Comparison of ENCODE assay signal across 8 cellular contexts in genomic region chr7:144178380-144179164, GRCh38. TPM values are rescaled to one million over a fixed set of nuclear protein-coding genes. Genes with fewer than 3 reads are reported as not detected.
DNase-seq lines count a peak whose midpoint lies in the region; ATAC-seq, FAIRE-seq and TF ChIP-seq lines count a peak whose summit lies in the region.
"Not testable (repeated sequence)": the region's sequence is repeated elsewhere in the genome, so short reads cannot be mapped to it uniquely, and the experiment has no call there.

No MANE protein-coding gene starts in this region.

- not testable (repeated sequence) for H3K4me1 ChIP-seq in endothelial cell of umbilical vein (ENCODE audit: control insufficient read depth, extremely low read depth, insufficient read depth, low read length); lower lobe of right lung

- not testable (repeated sequence) for H3K9me3 Mint-ChIP-seq in activated CD8-positive, alpha-beta T cell treated with anti-CD3 and anti-CD28 coated beads, Interleukin-2, amount 10 ng/mL, durations not matched to agents 7 days and 5 days (ENCODE audit: insufficient read depth); stimulated activated naive CD8-positive, alpha-beta T cell treated with anti-CD3 and anti-CD28 coated beads, Interleukin-15, amount 100 ng/mL, for 72 hours

- CTCF ChIA-PET in activated CD8-positive, alpha-beta T cell treated with anti-CD3 and anti-CD28 coated beads, Interleukin-2, amount 10 ng/mL, durations not matched to agents 7 days and 5 days (lab: Charles Lee): interaction anchor here (1.1 to 1.6 kb wide), 2 partner anchors 213 to 215 kb away, joined by 5 to 7 read pairs; no protein-coding TSS in a partner anchor
- CTCF ChIA-PET in endothelial cell of umbilical vein (lab: Charles Lee): interaction anchor here (1.5 to 3.2 kb wide), 2 partner anchors 213 to 218 kb away, joined by 5 to 19 read pairs; no protein-coding TSS in a partner anchor

- BruUV-seq in endothelial cell of umbilical vein (replicated peaks; lab: Mats Ljungman, UMichigan): not testable (repeated sequence)

- dilution Hi-C loops in endothelial cell of umbilical vein (cut with MboI; ENCODE audit: extremely low pct_ligation_motif_present, low sequenced_read_pairs): not testable (repeated sequence)

- not testable (repeated sequence) for H3K9me3 ChIP-seq in endothelial cell of umbilical vein (replicated peaks; ENCODE audit: control insufficient read depth, insufficient read depth, low read length); lower lobe of right lung

- H3K36me3 ChIP-seq in endothelial cell of umbilical vein (ENCODE audit: control insufficient read depth in 2 of 2, extremely low read depth in 1 of 2, insufficient read depth in 2 of 2, low read length in 2 of 2); lower lobe of right lung: not testable (repeated sequence)

- H3K27ac ChIP-seq in endothelial cell of umbilical vein (ENCODE audit: insufficient read depth, low read depth, low read length); lower lobe of right lung: not testable (repeated sequence)

- POLR2A ChIA-PET in activated CD8-positive, alpha-beta T cell treated with anti-CD3 and anti-CD28 coated beads, Interleukin-2, amount 10 ng/mL, durations not matched to agents 7 days and 5 days (lab: Charles Lee); endothelial cell of umbilical vein (lab: Charles Lee): not testable (repeated sequence)

- H3K4me1 Mint-ChIP-seq in activated CD8-positive, alpha-beta T cell treated with anti-CD3 and anti-CD28 coated beads, Interleukin-2, amount 10 ng/mL, durations not matched to agents 7 days and 5 days (ENCODE audit: low read depth); stimulated activated naive CD8-positive, alpha-beta T cell treated with anti-CD3 and anti-CD28 coated beads, Interleukin-15, amount 100 ng/mL, for 72 hours: not testable (repeated sequence)

- not testable (repeated sequence) for H2AFZ ChIP-seq in endothelial cell of umbilical vein (ENCODE audit: low read depth, low read length)

- H3K27me3 ChIP-seq in endothelial cell of umbilical vein (ENCODE audit: control insufficient read depth in 2 of 2, insufficient read depth in 2 of 2, low read length in 2 of 2); lower lobe of right lung (ENCODE audit: low read depth): not testable (repeated sequence)

- not testable (repeated sequence) for H4K20me1 ChIP-seq in endothelial cell of umbilical vein (replicated peaks; ENCODE audit: control insufficient read depth, extremely low read depth, insufficient read depth, low read length)

- not testable (repeated sequence) for H3K4me3 Mint-ChIP-seq in activated CD8-positive, alpha-beta T cell treated with anti-CD3 and anti-CD28 coated beads, Interleukin-2, amount 10 ng/mL, durations not matched to agents 7 days and 5 days; stimulated activated naive CD8-positive, alpha-beta T cell treated with anti-CD3 and anti-CD28 coated beads, Interleukin-15, amount 100 ng/mL, for 72 hours

- peak; percentile 4 for FAIRE-seq in endothelial cell of umbilical vein (lab: Jason Lieb, UNC)

- H3K27me3 Mint-ChIP-seq in activated CD8-positive, alpha-beta T cell treated with anti-CD3 and anti-CD28 coated beads, Interleukin-2, amount 10 ng/mL, durations not matched to agents 7 days and 5 days (ENCODE audit: low read depth): peaks cover 11% of the 10 kb centered on the region
- H3K27me3 Mint-ChIP-seq in stimulated activated naive CD8-positive, alpha-beta T cell treated with anti-CD3 and anti-CD28 coated beads, Interleukin-15, amount 100 ng/mL, for 72 hours: peaks cover 17% of the 10 kb centered on the region

- DNase-seq in EH (ENCODE audit: low read depth): peak; percentile 33
- peak; percentile 4 for DNase-seq in NCI-H1694 treated with DMSO at 0.1 percent for 48 hours (lab: John Stamatoyannopoulos, UW)
- peak; percentile 51 for DNase-seq in activated CD8-positive, alpha-beta T cell treated with anti-CD3 and anti-CD28 coated beads, Interleukin-2, amount 10 ng/mL, durations not matched to agents 7 days and 5 days
- not testable (repeated sequence) for DNase-seq in endothelial cell of umbilical vein (ENCODE audit: low read depth, low spot score); lower lobe of right lung
- DNase-seq in stimulated activated naive CD8-positive, alpha-beta T cell treated with anti-CD3 and anti-CD28 coated beads, Interleukin-15, amount 100 ng/mL, for 72 hours: peak; percentile 23 to 25

- H3K79me2 ChIP-seq in endothelial cell of umbilical vein (ENCODE audit: control insufficient read depth, insufficient read depth, low read length): not testable (repeated sequence)

- H3K36me3 Mint-ChIP-seq in activated CD8-positive, alpha-beta T cell treated with anti-CD3 and anti-CD28 coated beads, Interleukin-2, amount 10 ng/mL, durations not matched to agents 7 days and 5 days (ENCODE audit: low read depth): not testable (repeated sequence)

- not testable (repeated sequence) for H3K9ac ChIP-seq in endothelial cell of umbilical vein (replicated peaks; ENCODE audit: extremely low read depth, insufficient read depth, low read length)

- H3K4me3 ChIP-seq in endothelial cell of umbilical vein (replicated peaks in 1 of 3; ENCODE audit: insufficient read depth in 1 of 3, low read depth in 1 of 3, low read length in 3 of 3); lower lobe of right lung: not testable (repeated sequence)

- H3K27ac Mint-ChIP-seq in activated CD8-positive, alpha-beta T cell treated with anti-CD3 and anti-CD28 coated beads, Interleukin-2, amount 10 ng/mL, durations not matched to agents 7 days and 5 days; stimulated activated naive CD8-positive, alpha-beta T cell treated with anti-CD3 and anti-CD28 coated beads, Interleukin-15, amount 100 ng/mL, for 72 hours: not testable (repeated sequence)

- ATAC-seq in GM19467 (IDR thresholded peaks at IDR 0.05; ENCODE audit: unreplicated experiment) (peak; percentile 97), HG03064 (IDR thresholded peaks at IDR 0.05; ENCODE audit: low read depth, unreplicated experiment) (peak; percentile 98), lower lobe of right lung (peak; percentile 75 to 90)
- peak; percentile 98 for ATAC-seq in activated CD8-positive, alpha-beta T cell treated with anti-CD3 and anti-CD28 coated beads, Interleukin-2, amount 10 ng/mL, durations not matched to agents 7 days and 5 days
- ATAC-seq in stimulated activated naive CD8-positive, alpha-beta T cell treated with anti-CD3 and anti-CD28 coated beads, Interleukin-15, amount 100 ng/mL, for 72 hours: peak; percentile 93

- TF ChIP-seq CTCF in endothelial cell of umbilical vein (IDR thresholded peaks at IDR 0.05; ENCODE audit: extremely low read depth in 1 of 2, insufficient read depth in 1 of 2, low read depth in 1 of 2, low read length in 2 of 2) (peak in 1 of 2 donors; percentile 36), lower lobe of right lung (IDR thresholded peaks at IDR 0.05) (peak; percentile 42)

- H3K9me1 ChIP-seq in endothelial cell of umbilical vein (replicated peaks; ENCODE audit: control insufficient read depth, extremely low read depth, insufficient read depth, low read length): not testable (repeated sequence)

- H3K4me2 ChIP-seq in endothelial cell of umbilical vein (ENCODE audit: insufficient read depth, low read length): not testable (repeated sequence)

- TF ChIP-seq POLR2A in endothelial cell of umbilical vein (IDR thresholded peaks at IDR 0.05; ENCODE audit: low read depth, low read length): not testable (repeated sequence)

- intact Hi-C loops in endothelial cell of umbilical vein (cut with micrococcal nuclease); lower lobe of right lung (cut with DNase I): not testable (repeated sequence)

RNA-seq across cellular contexts. Expression of gene CTAGE4, which starts 4.7 kb away (rescaled TPM):
- under 1 TPM in 1 of 2 experiments, not detected in 1; 0.47 TPM for total RNA-seq in activated CD8-positive, alpha-beta T cell treated with anti-CD3 and anti-CD28 coated beads, Interleukin-2, amount 10 ng/mL, durations not matched to agents 7 days and 5 days
- total RNA-seq in endothelial cell of umbilical vein (0.30 TPM in 1 of 2 replicates, not detected in the other), lower lobe of right lung (8.5 TPM)
- 0.03 and 0.04 TPM in 2 replicates for polyA plus RNA-seq in endothelial cell of umbilical vein
- polyA plus RNA-seq in endothelial cell of umbilical vein (2011; cell fraction: cytosol; rRNA removed): 0.03 and 0.06 TPM in 2 replicates
- 0.48 and 0.74 TPM in 2 replicates for polyA plus RNA-seq in endothelial cell of umbilical vein (2011; cell fraction: nucleus; rRNA removed)
- polyA plus RNA-seq in endothelial cell of umbilical vein (2012): 0.07 TPM in 1 of 2 replicates, not detected in the other
- 0.10 TPM in 1 of 2 replicates, not detected in the other for polyA minus RNA-seq in endothelial cell of umbilical vein
- polyA minus RNA-seq in endothelial cell of umbilical vein (2011; cell fraction: cytosol; rRNA and poly(A)+ RNA removed): 0.82 TPM
- 0.34 and 0.43 TPM in 2 replicates for polyA minus RNA-seq in endothelial cell of umbilical vein (2011; cell fraction: nucleus; rRNA and poly(A)+ RNA removed)

RNA-seq across cellular contexts. Expression of gene ARHGEF35, which starts 17.1 kb away (rescaled TPM):
- 1 to 10 TPM; 2.4 to 2.6 TPM for total RNA-seq in activated CD8-positive, alpha-beta T cell treated with anti-CD3 and anti-CD28 coated beads, Interleukin-2, amount 10 ng/mL, durations not matched to agents 7 days and 5 days
- 0.48 and 0.82 TPM in 2 replicates for total RNA-seq in endothelial cell of umbilical vein
- polyA plus RNA-seq in endothelial cell of umbilical vein: not detected in 2 replicates
- 0.05 and 0.11 TPM in 2 replicates for polyA plus RNA-seq in endothelial cell of umbilical vein (2011; cell fraction: cytosol; rRNA removed)
- not detected in 2 replicates for polyA plus RNA-seq in endothelial cell of umbilical vein (2011; cell fraction: nucleus; rRNA removed)
- polyA plus RNA-seq in endothelial cell of umbilical vein (2012): 0.10 and 0.43 TPM in 2 replicates
- polyA minus RNA-seq in endothelial cell of umbilical vein: 0.44 TPM in 1 of 2 replicates, not detected in the other
- polyA minus RNA-seq in endothelial cell of umbilical vein (2011; cell fraction: cytosol; rRNA and poly(A)+ RNA removed): 1.6 TPM
- 0.34 TPM in 1 of 2 replicates, not detected in the other for polyA minus RNA-seq in endothelial cell of umbilical vein (2011; cell fraction: nucleus; rRNA and poly(A)+ RNA removed)
- 10.3 TPM for total RNA-seq in lower lobe of right lung

RNA-seq across cellular contexts. Expression of gene OR2A14, which starts 55.6 kb away (rescaled TPM):
- not detected for total RNA-seq in activated CD8-positive, alpha-beta T cell treated with anti-CD3 and anti-CD28 coated beads, Interleukin-2, amount 10 ng/mL, durations not matched to agents 7 days and 5 days
- not detected in 2 replicates for total RNA-seq in endothelial cell of umbilical vein
- not detected in 2 replicates for polyA plus RNA-seq in endothelial cell of umbilical vein
- polyA plus RNA-seq in endothelial cell of umbilical vein (2011; cell fraction: cytosol; rRNA removed): not detected in 2 replicates
- not detected in 2 replicates for polyA plus RNA-seq in endothelial cell of umbilical vein (2011; cell fraction: nucleus; rRNA removed)
- not detected in 2 replicates for polyA plus RNA-seq in endothelial cell of umbilical vein (2012)
- polyA minus RNA-seq in endothelial cell of umbilical vein: not detected in 2 replicates
- polyA minus RNA-seq in endothelial cell of umbilical vein (2011; cell fraction: cytosol; rRNA and poly(A)+ RNA removed): not detected
- not detected in 2 replicates for polyA minus RNA-seq in endothelial cell of umbilical vein (2011; cell fraction: nucleus; rRNA and poly(A)+ RNA removed)
- total RNA-seq in lower lobe of right lung: not detected
